Comparison of ENCODE assay signal across 22 cellular contexts in genomic region chr5:57334475-57334874, GRCh38.
DNase-seq lines count a peak whose midpoint lies in the region; ATAC-seq and TF ChIP-seq lines count a peak whose summit lies in the region.
"Had no signal": no experiment of that assay in that cellular context is flagged by ENCODE, and none has a peak within 500 bp of the region (broad histone marks: within the 10 kb centered on the region; RNA-seq: fewer than 3 reads in every experiment).

No MANE protein-coding gene starts in this region.

- H2AFZ ChIP-seq in PC-3 (ENCODE audit: low read length) (no peak overlapping the region), smooth muscle cell (ENCODE audit: low read depth) (no peak overlapping the region)

- no peak for ATAC-seq in PC-3
- ATAC-seq in activated T-helper 17 cell treated with anti-CD3 and anti-CD28 coated beads, Interleukin-2, amount 50 U/mL, for 72 hours (replicated peaks) = no peak
- no peak for ATAC-seq in activated CD8-positive, alpha-beta memory T cell treated with anti-CD3 and anti-CD28 coated beads, Interleukin-2, amount 10 ng/mL, durations not matched to agents 7 days and 5 days
- ATAC-seq in CD8-positive, alpha-beta T cell = no peak
- ATAC-seq: GM12878 had no signal

- H3K9me3 Mint-ChIP-seq in activated T-helper 17 cell treated with anti-CD3 and anti-CD28 coated beads, Interleukin-2, amount 50 U/mL, for 72 hours = no peaks in the 10 kb centered on the region
- no peaks in the 10 kb centered on the region for H3K9me3 Mint-ChIP-seq in activated CD8-positive, alpha-beta memory T cell treated with anti-CD3 and anti-CD28 coated beads, Interleukin-2, amount 10 ng/mL, durations not matched to agents 7 days and 5 days (ENCODE audit: low read depth)
- no peaks in the 10 kb centered on the region for H3K9me3 Mint-ChIP-seq in CD8-positive, alpha-beta T cell
- H3K9me3 Mint-ChIP-seq: T-helper 1 cell treated with Interleukin-12 subunit alpha and Interleukin-12 subunit beta and Interleukin-4 antibody, amounts not matched to agents 30 μg/mL and 1 μg/mL, for 36 hours had no signal

- H3K27me3 ChIP-seq in PC-3 (ENCODE audit: low read length) (no peaks in the 10 kb centered on the region), smooth muscle cell (ENCODE audit: low read depth) (no peaks in the 10 kb centered on the region)
- H3K27me3 ChIP-seq in CD8-positive, alpha-beta T cell (ENCODE audit: insufficient read depth, low read length) = no peaks in the 10 kb centered on the region

- peak overlapping the region; percentile 45 for H3K27ac ChIP-seq in PC-3 (ENCODE audit: low read length)
- peak overlapping the region; percentile 30 for H3K27ac ChIP-seq in smooth muscle cell (ENCODE audit: low read depth)
- no peak overlapping the region for H3K27ac ChIP-seq in CD8-positive, alpha-beta T cell (ENCODE audit: low read depth, low read length)
- H3K27ac ChIP-seq: RWPE1 had no signal

- H3K9ac ChIP-seq in PC-3 (ENCODE audit: low read length) (no peak overlapping the region), smooth muscle cell (ENCODE audit: low read depth) (no peak overlapping the region)
- H3K9ac ChIP-seq: SK-N-SH had no signal

- CTCF ChIA-PET in PC-3 (lab: Charles Lee) = no interaction called here
- CTCF ChIA-PET in activated CD8-positive, alpha-beta memory T cell treated with anti-CD3 and anti-CD28 coated beads, Interleukin-2, amount 10 ng/mL, durations not matched to agents 7 days and 5 days (lab: Charles Lee) = no interaction called here
- CTCF ChIA-PET in CD8-positive, alpha-beta T cell (lab: Charles Lee) = no interaction called here

- H3K4me2 ChIP-seq in PC-3 (ENCODE audit: low read length) = no peak overlapping the region
- no peak overlapping the region for H3K4me2 ChIP-seq in smooth muscle cell

- H4K20me1 ChIP-seq in PC-3 (ENCODE audit: low read length) (no peaks in the 10 kb centered on the region), smooth muscle cell (ENCODE audit: low read depth) (no peaks in the 10 kb centered on the region)

- intact Hi-C loops in PC-3 (cut with micrococcal nuclease) = loop anchor here (2.0 kb wide), 1 partner anchor 78 kb away; no protein-coding TSS in a partner anchor
- intact Hi-C loops in CD8-positive, alpha-beta T cell (cut with DNase I, micrococcal nuclease) = no loop called here

- no peaks in the 10 kb centered on the region for H3K4me1 Mint-ChIP-seq in activated T-helper 17 cell treated with anti-CD3 and anti-CD28 coated beads, Interleukin-2, amount 50 U/mL, for 72 hours
- H3K4me1 Mint-ChIP-seq in activated CD8-positive, alpha-beta memory T cell treated with anti-CD3 and anti-CD28 coated beads, Interleukin-2, amount 10 ng/mL, durations not matched to agents 7 days and 5 days = no peaks in the 10 kb centered on the region
- H3K4me1 Mint-ChIP-seq in CD8-positive, alpha-beta T cell (ENCODE audit: low read depth) = no peaks in the 10 kb centered on the region

- no peak overlapping the region for H3K4me3 Mint-ChIP-seq in activated T-helper 17 cell treated with anti-CD3 and anti-CD28 coated beads, Interleukin-2, amount 50 U/mL, for 72 hours
- H3K4me3 Mint-ChIP-seq in activated CD8-positive, alpha-beta memory T cell treated with anti-CD3 and anti-CD28 coated beads, Interleukin-2, amount 10 ng/mL, durations not matched to agents 7 days and 5 days = no peak overlapping the region
- no peak overlapping the region for H3K4me3 Mint-ChIP-seq in CD8-positive, alpha-beta T cell
- H3K4me3 Mint-ChIP-seq: T-helper 1 cell treated with Interleukin-12 subunit alpha and Interleukin-12 subunit beta and Interleukin-4 antibody, amounts not matched to agents 30 μg/mL and 1 μg/mL, for 36 hours had no signal

- no peaks in the 10 kb centered on the region for H3K79me2 ChIP-seq in PC-3 (ENCODE audit: low read length)
- no peaks in the 10 kb centered on the region for H3K79me2 ChIP-seq in smooth muscle cell (ENCODE audit: low read depth)

- H3F3A ChIP-seq in PC-3 (ENCODE audit: low read length, unreplicated experiment) = peaks cover 3% of the 10 kb centered on the region
- H3F3A ChIP-seq in smooth muscle cell (ENCODE audit: low read depth) = no peaks in the 10 kb centered on the region

- WGBS in smooth muscle cell (ENCODE audit: low lambda C conversion rate) = 88% methylated on average over 1 of the region's 1 CpG

- TF ChIP-seq CTCF in PC-3 (conservative IDR thresholded peaks at IDR 0.05; ENCODE audit: low read depth, low read length) (no peak), smooth muscle cell (IDR thresholded peaks at IDR 0.05; ENCODE audit: borderline replicate concordance, insufficient read depth, poor library complexity, severe bottlenecking) (no peak)
- TF ChIP-seq CTCF in CD8-positive, alpha-beta T cell (IDR thresholded peaks at IDR 0.05) = no peak

- no peaks in the 10 kb centered on the region for H3K36me3 Mint-ChIP-seq in activated T-helper 17 cell treated with anti-CD3 and anti-CD28 coated beads, Interleukin-2, amount 50 U/mL, for 72 hours (ENCODE audit: low read depth)
- no peaks in the 10 kb centered on the region for H3K36me3 Mint-ChIP-seq in activated CD8-positive, alpha-beta memory T cell treated with anti-CD3 and anti-CD28 coated beads, Interleukin-2, amount 10 ng/mL, durations not matched to agents 7 days and 5 days
- no peaks in the 10 kb centered on the region for H3K36me3 Mint-ChIP-seq in CD8-positive, alpha-beta T cell

- H3K9me3 ChIP-seq in PC-3 (ENCODE audit: low read length) (no peaks in the 10 kb centered on the region), smooth muscle cell (replicated peaks; ENCODE audit: low read depth) (no peaks in the 10 kb centered on the region)
- no peaks in the 10 kb centered on the region for H3K9me3 ChIP-seq in CD8-positive, alpha-beta T cell (ENCODE audit: low read length)
- H3K9me3 ChIP-seq: HAP-1, SK-N-SH had no signal

- peaks cover 9% of the 10 kb centered on the region for H3K27me3 Mint-ChIP-seq in activated T-helper 17 cell treated with anti-CD3 and anti-CD28 coated beads, Interleukin-2, amount 50 U/mL, for 72 hours
- peaks cover 2% of the 10 kb centered on the region for H3K27me3 Mint-ChIP-seq in activated CD8-positive, alpha-beta memory T cell treated with anti-CD3 and anti-CD28 coated beads, Interleukin-2, amount 10 ng/mL, durations not matched to agents 7 days and 5 days
- peaks cover 2% of the 10 kb centered on the region for H3K27me3 Mint-ChIP-seq in CD8-positive, alpha-beta T cell (ENCODE audit: low read depth)

- H3K9me2 ChIP-seq in PC-3 (replicated peaks; ENCODE audit: low read length) = no peaks in the 10 kb centered on the region
- H3K9me2 ChIP-seq: SK-N-SH had no signal

- no TSS peak for BruUV-seq in PC-3 (replicated peaks; lab: Mats Ljungman, UMichigan)

- DNase-seq in ELR (ENCODE audit: low read depth) (peak; percentile 43), PC-3 (no peak), dermis blood vessel endothelial cell (peak; percentile 32), smooth muscle cell (lab: John Stamatoyannopoulos, UW; ENCODE audit: unreplicated experiment) (no peak)
- no peak for DNase-seq in activated CD8-positive, alpha-beta memory T cell treated with anti-CD3 and anti-CD28 coated beads, Interleukin-2, amount 10 ng/mL, durations not matched to agents 7 days and 5 days
- DNase-seq in CD8-positive, alpha-beta T cell = no peak
- DNase-seq: ACHN, DMS153, GOT3, NCI-H1092 treated with DMSO at 0.1 percent for 48 hours, NCI-H1436, NCI-H1930, NCI-H2107, NCI-H524, NCI-H774, SK-N-SH, SW 1271 had no signal

- POLR2A ChIA-PET in PC-3 (lab: Charles Lee; ENCODE audit: unreplicated experiment) = no interaction called here
- POLR2A ChIA-PET in CD8-positive, alpha-beta T cell (lab: Charles Lee) = no interaction called here

- no peak overlapping the region for H3K27ac Mint-ChIP-seq in activated T-helper 17 cell treated with anti-CD3 and anti-CD28 coated beads, Interleukin-2, amount 50 U/mL, for 72 hours
- H3K27ac Mint-ChIP-seq in activated CD8-positive, alpha-beta memory T cell treated with anti-CD3 and anti-CD28 coated beads, Interleukin-2, amount 10 ng/mL, durations not matched to agents 7 days and 5 days = no peak overlapping the region
- no peak overlapping the region for H3K27ac Mint-ChIP-seq in CD8-positive, alpha-beta T cell
- H3K27ac Mint-ChIP-seq: T-helper 1 cell treated with Interleukin-12 subunit alpha and Interleukin-12 subunit beta and Interleukin-4 antibody, amounts not matched to agents 30 μg/mL and 1 μg/mL, for 36 hours had no signal

- H3K4me3 ChIP-seq in PC-3 (ENCODE audit: low read length) (no peak overlapping the region), smooth muscle cell (no peak overlapping the region)
- H3K4me3 ChIP-seq in CD8-positive, alpha-beta T cell (ENCODE audit: low read depth, low read length) = no peak overlapping the region
- H3K4me3 ChIP-seq: GM12878, HAP-1 had no signal

- no peaks in the 10 kb centered on the region; the same call in 1 of the 2 replicates for H3K36me3 ChIP-seq in PC-3 (ENCODE audit: low read depth, low read length)
- no peaks in the 10 kb centered on the region for H3K36me3 ChIP-seq in smooth muscle cell (ENCODE audit: low read depth)
- H3K36me3 ChIP-seq in CD8-positive, alpha-beta T cell (ENCODE audit: insufficient read depth, low read length) = no peaks in the 10 kb centered on the region
- H3K36me3 ChIP-seq: HAP-1 had no signal

- H3K4me1 ChIP-seq in PC-3 (ENCODE audit: insufficient read depth, low read length) (peaks cover 49% of the 10 kb centered on the region), smooth muscle cell (ENCODE audit: low read depth) (no peaks in the 10 kb centered on the region)
- H3K4me1 ChIP-seq in CD8-positive, alpha-beta T cell (ENCODE audit: insufficient read depth, low read length) = no peaks in the 10 kb centered on the region
- H3K4me1 ChIP-seq: HAP-1 had no signal

Comparison
In these comparisons a context has a peak if more than half of its experiments do, and no peak if none do; other contexts are left out.
1. DNase-seq: peak in ELR (single experiment) and dermis blood vessel endothelial cell (single experiment); none in PC-3 (single experiment), smooth muscle cell (single experiment), activated CD8-positive, alpha-beta memory T cell treated with anti-CD3 and anti-CD28 coated beads, Interleukin-2, amount 10 ng/mL, durations not matched to agents 7 days and 5 days (single experiment) and CD8-positive, alpha-beta T cell (0 of 7).